ENCODE assay signal across 15 cellular contexts in the genomic region with DNA sequence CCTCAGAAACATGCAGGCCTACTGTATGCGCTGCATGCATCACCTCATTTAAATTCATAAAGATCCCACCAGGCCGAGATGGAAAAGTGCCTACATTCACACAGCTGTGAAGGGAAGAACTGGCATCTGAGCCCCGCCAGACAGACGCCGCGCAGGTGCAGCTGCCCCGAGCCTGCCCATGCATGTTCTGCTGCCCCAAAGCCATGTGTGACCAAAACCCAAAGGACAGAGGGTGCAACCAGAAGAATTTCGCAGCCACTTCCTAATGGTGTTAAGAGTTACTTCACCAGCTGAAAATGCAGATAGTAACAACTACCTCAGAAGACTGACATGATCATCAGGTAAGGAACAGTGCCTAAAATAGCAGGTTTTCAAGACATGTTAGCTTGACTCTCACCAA.
"Had no signal": no experiment of that assay in that cellular context is flagged by ENCODE, and none has a peak within 500 bp of the region (broad histone marks: within the 10 kb centered on the region; RNA-seq: fewer than 3 reads in every experiment).

No MANE protein-coding gene starts in this region.

- DNase-seq: activated CD4-positive, alpha-beta T cell treated with anti-CD3 and anti-CD28 coated beads for 1 hour; activated CD4-positive, alpha-beta T cell treated with anti-CD3 and anti-CD28 coated beads, Interleukin-2, amount 50 U/mL, for 4 hours; cerebellar nuclear complex; effector CD4-positive, alpha-beta T cell; mesenchymal stem cell; naive thymus-derived CD4-positive, alpha-beta T cell; pancreas; stimulated activated CD4-positive, alpha-beta T cell treated with anti-CD3 and anti-CD28 coated beads, Interleukin-4, amount 100 ng/mL, for 24 hours; stomach had no signal

- H3K36me3 Mint-ChIP-seq: activated naive CD8-positive, alpha-beta T cell; naive thymus-derived CD4-positive, alpha-beta T cell; stimulated activated effector memory CD8-positive, alpha-beta T cell treated with anti-CD3 and anti-CD28 coated beads, Interleukin-12 subunit alpha, Interleukin-12 subunit beta, amount 100 ng/mL, for 72 hours had no signal

- H3K4me3 ChIP-seq: pancreas, stomach, upper lobe of left lung had no signal

- H3K4me1 Mint-ChIP-seq: naive thymus-derived CD4-positive, alpha-beta T cell; stimulated activated effector memory CD8-positive, alpha-beta T cell treated with anti-CD3 and anti-CD28 coated beads, Interleukin-12 subunit alpha, Interleukin-12 subunit beta, amount 100 ng/mL, for 72 hours had no signal

- H3K27ac ChIP-seq: pancreas, stomach, upper lobe of left lung, VCaP had no signal

- H3K9me3 Mint-ChIP-seq: naive thymus-derived CD4-positive, alpha-beta T cell; stimulated activated effector memory CD8-positive, alpha-beta T cell treated with anti-CD3 and anti-CD28 coated beads, Interleukin-12 subunit alpha, Interleukin-12 subunit beta, amount 100 ng/mL, for 72 hours had no signal

- FAIRE-seq: bronchial epithelial cell, endothelial cell of umbilical vein, pancreas had no signal

- H3K4me1 ChIP-seq: upper lobe of left lung had no signal

- H3K4me3 Mint-ChIP-seq: activated naive CD8-positive, alpha-beta T cell; naive thymus-derived CD4-positive, alpha-beta T cell; stimulated activated effector memory CD8-positive, alpha-beta T cell treated with anti-CD3 and anti-CD28 coated beads, Interleukin-12 subunit alpha, Interleukin-12 subunit beta, amount 100 ng/mL, for 72 hours had no signal

- H3K27me3 Mint-ChIP-seq: activated naive CD8-positive, alpha-beta T cell had no signal

- H3K9me3 ChIP-seq: pancreas, stomach, upper lobe of left lung had no signal

- H3K27ac Mint-ChIP-seq: activated naive CD8-positive, alpha-beta T cell; naive thymus-derived CD4-positive, alpha-beta T cell; stimulated activated effector memory CD8-positive, alpha-beta T cell treated with anti-CD3 and anti-CD28 coated beads, Interleukin-12 subunit alpha, Interleukin-12 subunit beta, amount 100 ng/mL, for 72 hours had no signal

- H3K36me3 ChIP-seq: pancreas, stomach, upper lobe of left lung had no signal

- H3K27me3 ChIP-seq: pancreas, stomach, upper lobe of left lung had no signal
